21 cellular contexts compared by ENCODE assay signal in genomic region chr5:139167052-139167451, GRCh38.
"Had no signal": no experiment of that assay in that cellular context is flagged by ENCODE, and none has a peak within 500 bp of the region (broad histone marks: within the 10 kb centered on the region; RNA-seq: fewer than 3 reads in every experiment).

No MANE protein-coding gene starts in this region.

- H3K27me3 ChIP-seq: esophagus muscularis mucosa, gastrocnemius medialis, heart right ventricle, pancreas, right lobe of liver, suprapubic skin, thyroid gland, upper lobe of right lung, vagina had no signal

- H3K4me3 ChIP-seq: esophagus muscularis mucosa, gastrocnemius medialis, heart right ventricle, pancreas, psoas muscle, right lobe of liver, suprapubic skin, thyroid gland, upper lobe of right lung, vagina had no signal

- H3K27me3 Mint-ChIP-seq: natural killer cell treated with Interleukin-12 subunit alpha and Interleukin-12 subunit beta and Interleukin-15 and Interleukin-18, amount 100 ng/mL, for 72 hours had no signal

- H3K27ac ChIP-seq: epithelial cell of prostate, esophagus muscularis mucosa, gastrocnemius medialis, heart right ventricle, pancreas, psoas muscle, right lobe of liver, suprapubic skin, thyroid gland, upper lobe of right lung, vagina had no signal

- H3K36me3 ChIP-seq: esophagus muscularis mucosa, gastrocnemius medialis, heart right ventricle, pancreas, right lobe of liver, suprapubic skin, thyroid gland, upper lobe of right lung, vagina had no signal

- H3K4me1 ChIP-seq: gastrocnemius medialis, psoas muscle, right lobe of liver, vagina had no signal

- DNase-seq: cerebellar nuclear complex; effector CD8-positive, alpha-beta T cell; gastrocnemius medialis; heart right ventricle; hypothalamus; occipital lobe; pancreas; psoas muscle; retina; right lobe of liver; stimulated activated CD4-positive, alpha-beta T cell treated with anti-CD3 and anti-CD28 coated beads, Interleukin-4, amount 100 ng/mL, for 1 hour; stimulated activated CD8-positive, alpha-beta memory T cell treated with anti-CD3 and anti-CD28 coated beads, Interleukin-4, amount 100 ng/mL, for 48 hours; stimulated activated naive CD8-positive, alpha-beta T cell treated with anti-CD3 and anti-CD28 coated beads, Interleukin-15, Interleukin-2, amounts not matched to agents 100 U/mL and 50 U/mL, for 24 hours; thyroid gland; upper lobe of right lung had no signal

- H3K4me3 Mint-ChIP-seq: natural killer cell treated with Interleukin-12 subunit alpha and Interleukin-12 subunit beta and Interleukin-15 and Interleukin-18, amount 100 ng/mL, for 72 hours; stimulated activated effector memory CD8-positive, alpha-beta T cell treated with anti-CD3 and anti-CD28 coated beads, Interleukin-12 subunit alpha, Interleukin-12 subunit beta, amount 100 ng/mL, for 72 hours had no signal

- H3K27ac Mint-ChIP-seq: natural killer cell treated with Interleukin-12 subunit alpha and Interleukin-12 subunit beta and Interleukin-15 and Interleukin-18, amount 100 ng/mL, for 72 hours; stimulated activated effector memory CD8-positive, alpha-beta T cell treated with anti-CD3 and anti-CD28 coated beads, Interleukin-12 subunit alpha, Interleukin-12 subunit beta, amount 100 ng/mL, for 72 hours had no signal

- ATAC-seq: gastrocnemius medialis; heart right ventricle; natural killer cell treated with Interleukin-12 subunit alpha and Interleukin-12 subunit beta and Interleukin-15 and Interleukin-18, amount 100 ng/mL, for 72 hours; pancreas; psoas muscle; right lobe of liver; stimulated activated effector memory CD8-positive, alpha-beta T cell treated with anti-CD3 and anti-CD28 coated beads, Interleukin-12 subunit alpha, Interleukin-12 subunit beta, amount 100 ng/mL, for 72 hours; stimulated activated naive CD8-positive, alpha-beta T cell treated with anti-CD3 and anti-CD28 coated beads, Interleukin-15, Interleukin-2, amounts not matched to agents 100 U/mL and 50 U/mL, for 24 hours; upper lobe of right lung had no signal

- H3K9me3 ChIP-seq: gastrocnemius medialis, pancreas, psoas muscle, right lobe of liver, suprapubic skin, thyroid gland, upper lobe of right lung, vagina had no signal

- H3K36me3 Mint-ChIP-seq: stimulated activated effector memory CD8-positive, alpha-beta T cell treated with anti-CD3 and anti-CD28 coated beads, Interleukin-12 subunit alpha, Interleukin-12 subunit beta, amount 100 ng/mL, for 72 hours had no signal
